1 cellular context compared by ENCODE assay signal in genomic region chr9:98864257-98865180, GRCh38.
TF ChIP-seq lines count a peak whose summit lies in the region.

No MANE protein-coding gene starts in this region.

TF ChIP-seq in K562, 482 proteins besides CTCF, POLR2A, EP300 and RAD21 (continued from another document):
- TF ChIP-seq ZNF407 (IDR thresholded peaks at IDR 0.05; ENCODE audit: low read depth) (no peak), NFATC3 (IDR thresholded peaks at IDR 0.05) (no peak)
TF ChIP-seq in K562: peak in this region for 3.
